2 cellular contexts compared by ENCODE assay signal in the genomic region with DNA sequence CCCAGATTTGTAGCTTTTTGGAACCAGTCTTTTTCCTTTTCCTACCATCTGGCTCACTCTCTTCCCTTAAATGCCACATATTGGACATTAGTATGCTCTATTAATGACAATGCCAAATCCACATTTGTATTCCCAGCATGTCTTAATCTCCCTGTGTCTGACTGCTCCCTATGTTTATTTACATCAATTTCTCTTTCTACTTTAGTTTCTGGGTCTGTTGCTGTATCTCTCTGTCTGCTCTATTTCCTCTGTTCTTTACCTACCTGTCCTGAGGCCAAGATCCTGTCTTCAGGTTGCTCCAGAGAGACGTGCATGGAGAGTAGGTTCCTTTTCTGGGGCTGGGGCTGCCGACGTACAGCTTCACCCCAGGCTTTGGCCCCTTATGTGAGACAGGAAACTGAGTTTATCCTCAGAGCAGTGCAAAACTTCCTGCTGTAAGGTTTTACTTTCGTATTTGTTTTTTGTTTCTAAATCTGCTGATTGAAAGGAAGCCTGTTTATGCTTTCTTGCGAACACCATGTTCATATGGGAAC.
TF ChIP-seq lines count a peak whose summit lies in the region.

No MANE protein-coding gene starts in this region.

TF ChIP-seq in liver, 16 proteins besides CTCF, POLR2A, EP300 and RAD21:
- no peak for TF ChIP-seq FOXA1 (IDR thresholded peaks at IDR 0.05)
- TF ChIP-seq NR2F2 (IDR thresholded peaks at IDR 0.05) = peak; percentile 9
- TF ChIP-seq GABPA (IDR thresholded peaks at IDR 0.05 in 1 of 2, conservative IDR thresholded peaks at IDR 0.05 in 1 of 2) = no peak
- TF ChIP-seq, protein P1, sequence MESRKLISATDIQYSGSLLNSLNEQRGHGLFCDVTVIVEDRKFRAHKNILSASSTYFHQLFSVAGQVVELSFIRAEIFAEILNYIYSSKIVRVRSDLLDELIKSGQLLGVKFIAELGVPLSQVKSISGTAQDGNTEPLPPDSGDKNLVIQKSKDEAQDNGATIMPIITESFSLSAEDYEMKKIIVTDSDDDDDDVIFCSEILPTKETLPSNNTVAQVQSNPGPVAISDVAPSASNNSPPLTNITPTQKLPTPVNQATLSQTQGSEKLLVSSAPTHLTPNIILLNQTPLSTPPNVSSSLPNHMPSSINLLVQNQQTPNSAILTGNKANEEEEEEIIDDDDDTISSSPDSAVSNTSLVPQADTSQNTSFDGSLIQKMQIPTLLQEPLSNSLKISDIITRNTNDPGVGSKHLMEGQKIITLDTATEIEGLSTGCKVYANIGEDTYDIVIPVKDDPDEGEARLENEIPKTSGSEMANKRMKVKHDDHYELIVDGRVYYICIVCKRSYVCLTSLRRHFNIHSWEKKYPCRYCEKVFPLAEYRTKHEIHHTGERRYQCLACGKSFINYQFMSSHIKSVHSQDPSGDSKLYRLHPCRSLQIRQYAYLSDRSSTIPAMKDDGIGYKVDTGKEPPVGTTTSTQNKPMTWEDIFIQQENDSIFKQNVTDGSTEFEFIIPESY (IDR thresholded peaks at IDR 0.05) = no peak
- no peak for TF ChIP-seq JUND (IDR thresholded peaks at IDR 0.05)
- no peak for TF ChIP-seq RXRA (IDR thresholded peaks at IDR 0.05)
- no peak for TF ChIP-seq TAF1 (conservative IDR thresholded peaks at IDR 0.05)
- TF ChIP-seq, protein P2, sequence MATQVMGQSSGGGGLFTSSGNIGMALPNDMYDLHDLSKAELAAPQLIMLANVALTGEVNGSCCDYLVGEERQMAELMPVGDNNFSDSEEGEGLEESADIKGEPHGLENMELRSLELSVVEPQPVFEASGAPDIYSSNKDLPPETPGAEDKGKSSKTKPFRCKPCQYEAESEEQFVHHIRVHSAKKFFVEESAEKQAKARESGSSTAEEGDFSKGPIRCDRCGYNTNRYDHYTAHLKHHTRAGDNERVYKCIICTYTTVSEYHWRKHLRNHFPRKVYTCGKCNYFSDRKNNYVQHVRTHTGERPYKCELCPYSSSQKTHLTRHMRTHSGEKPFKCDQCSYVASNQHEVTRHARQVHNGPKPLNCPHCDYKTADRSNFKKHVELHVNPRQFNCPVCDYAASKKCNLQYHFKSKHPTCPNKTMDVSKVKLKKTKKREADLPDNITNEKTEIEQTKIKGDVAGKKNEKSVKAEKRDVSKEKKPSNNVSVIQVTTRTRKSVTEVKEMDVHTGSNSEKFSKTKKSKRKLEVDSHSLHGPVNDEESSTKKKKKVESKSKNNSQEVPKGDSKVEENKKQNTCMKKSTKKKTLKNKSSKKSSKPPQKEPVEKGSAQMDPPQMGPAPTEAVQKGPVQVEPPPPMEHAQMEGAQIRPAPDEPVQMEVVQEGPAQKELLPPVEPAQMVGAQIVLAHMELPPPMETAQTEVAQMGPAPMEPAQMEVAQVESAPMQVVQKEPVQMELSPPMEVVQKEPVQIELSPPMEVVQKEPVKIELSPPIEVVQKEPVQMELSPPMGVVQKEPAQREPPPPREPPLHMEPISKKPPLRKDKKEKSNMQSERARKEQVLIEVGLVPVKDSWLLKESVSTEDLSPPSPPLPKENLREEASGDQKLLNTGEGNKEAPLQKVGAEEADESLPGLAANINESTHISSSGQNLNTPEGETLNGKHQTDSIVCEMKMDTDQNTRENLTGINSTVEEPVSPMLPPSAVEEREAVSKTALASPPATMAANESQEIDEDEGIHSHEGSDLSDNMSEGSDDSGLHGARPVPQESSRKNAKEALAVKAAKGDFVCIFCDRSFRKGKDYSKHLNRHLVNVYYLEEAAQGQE (IDR thresholded peaks at IDR 0.05) = no peak
- no peak for TF ChIP-seq FOXA2 (IDR thresholded peaks at IDR 0.05)

TF ChIP-seq in HepG2, 621 proteins besides CTCF, POLR2A, EP300 and RAD21:
- TF ChIP-seq ZNF441 (CRISPR knock-in tag; IDR thresholded peaks at IDR 0.05; ENCODE audit: borderline replicate concordance) = no peak
- no peak for TF ChIP-seq ZBTB8A (CRISPR knock-in tag; IDR thresholded peaks at IDR 0.05; ENCODE audit: borderline replicate concordance, low read depth)
- no peak for TF ChIP-seq PLRG1 (conservative IDR thresholded peaks at IDR 0.05)
- TF ChIP-seq NR2F2 (IDR thresholded peaks at IDR 0.05; ENCODE audit: borderline replicate concordance, low read depth) = no peak
- TF ChIP-seq, protein P3, sequence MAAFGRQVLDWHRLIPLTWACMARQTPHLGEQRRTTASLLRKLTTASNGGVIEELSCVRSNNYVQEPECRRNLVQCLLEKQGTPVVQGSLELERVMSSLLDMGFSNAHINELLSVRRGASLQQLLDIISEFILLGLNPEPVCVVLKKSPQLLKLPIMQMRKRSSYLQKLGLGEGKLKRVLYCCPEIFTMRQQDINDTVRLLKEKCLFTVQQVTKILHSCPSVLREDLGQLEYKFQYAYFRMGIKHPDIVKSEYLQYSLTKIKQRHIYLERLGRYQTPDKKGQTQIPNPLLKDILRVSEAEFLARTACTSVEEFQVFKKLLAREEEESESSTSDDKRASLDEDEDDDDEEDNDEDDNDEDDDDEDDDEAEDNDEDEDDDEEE (CRISPR knock-in tag; IDR thresholded peaks at IDR 0.05) = no peak
- no peak for TF ChIP-seq NKX3-1 (CRISPR knock-in tag; IDR thresholded peaks at IDR 0.05)
- TF ChIP-seq, protein P4, sequence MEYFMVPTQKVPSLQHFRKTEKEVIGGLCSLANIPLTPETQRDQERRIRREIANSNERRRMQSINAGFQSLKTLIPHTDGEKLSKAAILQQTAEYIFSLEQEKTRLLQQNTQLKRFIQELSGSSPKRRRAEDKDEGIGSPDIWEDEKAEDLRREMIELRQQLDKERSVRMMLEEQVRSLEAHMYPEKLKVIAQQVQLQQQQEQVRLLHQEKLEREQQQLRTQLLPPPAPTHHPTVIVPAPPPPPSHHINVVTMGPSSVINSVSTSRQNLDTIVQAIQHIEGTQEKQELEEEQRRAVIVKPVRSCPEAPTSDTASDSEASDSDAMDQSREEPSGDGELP (IDR thresholded peaks at IDR 0.05; ENCODE audit: borderline replicate concordance, low read depth) = no peak
- no peak for TF ChIP-seq ZNF256 (CRISPR knock-in tag; conservative IDR thresholded peaks at IDR 0.05)
